In the genomic region with DNA sequence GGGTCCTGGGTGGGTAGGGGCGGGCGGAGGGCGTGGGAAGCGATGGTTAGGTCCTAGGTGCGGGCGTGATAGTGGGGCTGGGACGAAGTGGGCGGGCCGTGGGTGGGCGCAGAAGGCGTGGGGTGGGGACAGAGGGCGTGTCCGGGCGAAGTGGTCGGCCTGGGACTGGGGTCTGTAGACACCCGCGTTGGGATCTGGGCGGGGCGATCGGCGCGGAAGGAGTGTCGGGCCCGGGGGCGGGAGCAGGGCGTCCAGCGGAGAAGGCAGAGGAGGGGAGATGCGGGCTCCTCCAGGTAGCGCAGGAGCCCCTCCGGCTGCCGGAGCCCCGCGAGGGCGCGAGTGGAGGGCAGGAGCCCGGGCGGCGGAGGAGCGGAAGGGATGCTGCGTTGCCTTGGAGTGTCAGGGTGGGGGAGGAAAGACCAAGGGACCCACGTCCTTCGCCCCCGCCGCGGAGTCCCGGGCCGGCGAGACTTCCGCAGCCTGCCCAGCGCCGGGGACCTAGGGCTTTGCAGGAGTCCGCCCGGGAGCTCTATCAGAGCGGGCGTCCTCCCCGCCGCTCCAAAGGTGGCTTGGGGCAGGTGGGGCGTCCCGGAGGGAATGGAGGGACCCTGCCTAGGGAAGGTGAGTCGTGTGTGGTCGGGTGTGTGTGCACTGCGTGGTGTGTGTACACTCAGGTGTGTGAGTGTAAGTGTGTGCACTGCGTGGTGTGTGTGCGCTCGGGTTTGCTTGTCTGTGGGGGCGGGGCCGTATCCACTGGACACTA, we compare ENCODE assay signal across 9 cellular contexts. TPM values are rescaled to one million over a fixed set of nuclear protein-coding genes. Genes with fewer than 3 reads are reported as not detected.
DNase-seq lines count a peak whose midpoint lies in the region; ATAC-seq, FAIRE-seq and TF ChIP-seq lines count a peak whose summit lies in the region.
"Had no signal": no experiment of that assay in that cellular context is flagged by ENCODE, and none has a peak within 500 bp of the region (broad histone marks: within the 10 kb centered on the region; RNA-seq: fewer than 3 reads in every experiment).

No MANE protein-coding gene starts in this region.

- POLR2A ChIA-PET in K562 (lab: Yijun Ruan, JAX) = interaction anchor here (0.5 to 1.2 kb wide), 5 partner anchors 39 to 617 kb away, joined by 3 to 4 read pairs (median 3); no protein-coding TSS in a partner anchor

- H3K4me2 ChIP-seq in OCI-LY3 (ENCODE audit: low read length) = peak overlapping the region; percentile 91
- H3K4me2 ChIP-seq in K562 (ENCODE audit: insufficient read depth, low read length) = peak overlapping the region; percentile 76

- ATAC-seq in GM19467 (IDR thresholded peaks at IDR 0.05; ENCODE audit: unreplicated experiment) (peak; percentile 49), HG03460 (IDR thresholded peaks at IDR 0.05; ENCODE audit: unreplicated experiment) (peak; percentile 44), K562 (peak; percentile 85), left colon (peak; percentile 67)

- TF ChIP-seq CTCF in OCI-LY3 (IDR thresholded peaks at IDR 0.05; ENCODE audit: low read depth, low read length) = no peak
- no peak for TF ChIP-seq CTCF in K562 (IDR thresholded peaks at IDR 0.05 in 2 of 3, conservative IDR thresholded peaks at IDR 0.05 in 1 of 3; ENCODE audit: insufficient read depth in 2 of 3, low read depth in 1 of 3, low read length in 3 of 3)

- WGBS in K562 (ENCODE audit: insufficient coverage, low coverage, missing lambda C conversion rate) = 4% methylated on average over 28 of the region's 67 CpGs

- no peak for TF ChIP-seq POLR2A in K562 (conservative IDR thresholded peaks at IDR 0.05)

- H3K27ac ChIP-seq in OCI-LY3 (ENCODE audit: low read length) (no peak overlapping the region), K562 (ENCODE audit: extremely low read depth, low read depth, low read length) (no peak overlapping the region)

- TF ChIP-seq EP300 in K562 (IDR thresholded peaks at IDR 0.05; ENCODE audit: low read length) = no peak

- intact Hi-C loops in K562 (cut with micrococcal nuclease) = no loop called here
- intact Hi-C loops in left colon (cut with DNase I, micrococcal nuclease) = no loop called here

- CTCF ChIA-PET in K562 (lab: Yijun Ruan, JAX; ENCODE audit: low intra/inter-chr PET ratio) = no interaction called here

- no peaks in the 10 kb centered on the region for H3K9me1 ChIP-seq in K562 (ENCODE audit: control insufficient read depth, insufficient read depth, low read length)

- peaks cover 8% of the 10 kb centered on the region for H3K36me3 ChIP-seq in OCI-LY3 (replicated peaks; ENCODE audit: low read depth, low read length)
- no peaks in the 10 kb centered on the region for H3K36me3 ChIP-seq in K562 (ENCODE audit: control insufficient read depth, insufficient read depth, low read length)

- H3K9me3 ChIP-seq in OCI-LY3 (ENCODE audit: insufficient read depth, low read length) (peaks cover 5% of the 10 kb centered on the region), K562 (replicated peaks; ENCODE audit: control insufficient read depth, insufficient read depth, low read depth, low read length) (no peaks in the 10 kb centered on the region)

- H3K79me2 ChIP-seq in OCI-LY3 (ENCODE audit: low read length) = no peaks in the 10 kb centered on the region
- H3K79me2 ChIP-seq in K562 (ENCODE audit: control insufficient read depth, insufficient read depth, low read length) = no peaks in the 10 kb centered on the region

- FAIRE-seq in K562 (lab: Jason Lieb, UNC) = peak; percentile 32

- H2AFZ ChIP-seq in OCI-LY3 (ENCODE audit: low read depth, low read length) = peak overlapping the region; percentile 37; the same call in 1 of the 2 replicates
- H2AFZ ChIP-seq in K562 (ENCODE audit: low read depth, low read length) = peak overlapping the region; percentile 77

- BruUV-seq in K562 (replicated peaks; lab: Mats Ljungman, UMichigan) = no TSS peak

- in situ Hi-C loops in K562 (cut with MboI) = no loop called here

- no peaks in the 10 kb centered on the region for H4K20me1 ChIP-seq in OCI-LY3 (ENCODE audit: insufficient read depth, low read length)
- peaks cover 4% of the 10 kb centered on the region; the same call in 1 of the 2 replicates for H4K20me1 ChIP-seq in K562 (replicated peaks; ENCODE audit: control insufficient read depth, insufficient read depth, low read length)

- H3K4me1 ChIP-seq in OCI-LY3 (ENCODE audit: low read length) (peaks cover 30% of the 10 kb centered on the region), K562 (replicated peaks in 1 of 2; ENCODE audit: control insufficient read depth in 2 of 2, insufficient read depth in 2 of 2, low read length in 2 of 2) (peaks cover 5 to 44% of the 10 kb centered on the region in 2 experiments; a peak in 3 of 5 replicates)

- H3K9ac ChIP-seq in OCI-LY3 (ENCODE audit: low read length) (peak overlapping the region; percentile 51), K562 (ENCODE audit: insufficient read depth in 1 of 2, low read depth in 2 of 2, low read length in 2 of 2) (peak overlapping the region in 1 of 2 experiments; percentile 80; a peak in 2 of 4 replicates)

- H3K27me3 ChIP-seq in OCI-LY3 (ENCODE audit: low read depth, low read length) (0 out of 2 replicates have a peak, but pooled peaks cover 4% of the 10 kb centered on the region), K562 (ENCODE audit: control insufficient read depth in 2 of 2, insufficient read depth in 2 of 2, low read length in 2 of 2) (peaks cover 2 to 13% of the 10 kb centered on the region in 2 experiments; a peak in 3 of 5 replicates)

- no peak for TF ChIP-seq RAD21 in K562 (CRISPR knock-in tag; conservative IDR thresholded peaks at IDR 0.05 in 1 of 2, IDR thresholded peaks at IDR 0.05 in 1 of 2)

- H3K4me3 ChIP-seq in OCI-LY3 (ENCODE audit: low read length) (peak overlapping the region; percentile 82), K562 (peak overlapping the region; percentile 43)

- DNase-seq in DMS79 treated with DMSO at 0.1 percent for 48 hours (lab: John Stamatoyannopoulos, UW) = peak; percentile 75
- peak in 1 of 4 experiments; percentile 77 for DNase-seq in K562 (ENCODE audit: extremely low read depth in 1 of 4, low spot score in 3 of 4)
- DNase-seq in left colon = peak in 1 of 2 donors; percentile 41
- peak; percentile 56 to 61 for DNase-seq in stimulated activated CD8-positive, alpha-beta memory T cell treated with anti-CD3 and anti-CD28 coated beads, Interleukin-15, amount 100 ng/mL, for 48 hours (ENCODE audit: low read depth in 2 of 2)
- DNase-seq in HPDE6-E6E7 (ENCODE audit: extremely low spot score) = no peak

RNA-seq across cellular contexts. Expression of gene PRSS38, which starts 27.0 kb away (rescaled TPM):
- 0.23 TPM in 1 of 2 replicates, not detected in the other for total RNA-seq in K562 (2011; cell fraction: chromatin; rRNA removed; ENCODE audit: low replicate concordance)
- total RNA-seq in K562 (2011; cell fraction: nucleolus; rRNA removed) = 0.33 TPM in 1 of 2 replicates, not detected in the other
- 0.44 TPM in 1 of 2 replicates, not detected in the other for total RNA-seq in K562 (2011; cell fraction: nucleoplasm; rRNA removed)
- not detected in 2 replicates for total RNA-seq in K562 (2014; rRNA removed)
- total RNA-seq in K562 (2014; rRNA removed; fragmentation: Illumina TruSeq; extraction: Trizol) = not detected in 2 replicates
- total RNA-seq in K562 (2015; rRNA removed; fragmentation: Illumina TruSeq; extraction: Trizol) = 0.14 TPM in 1 of 2 replicates, not detected in the other
- total RNA-seq in K562 (2021) = not detected in 2 replicates
- 0.15 TPM in 1 of 2 replicates, not detected in the other for polyA plus RNA-seq in K562 (2011; rRNA removed)
- polyA plus RNA-seq in K562 (2011; cell fraction: cytosol; rRNA removed) = 0.10 and 0.25 TPM in 2 replicates
- polyA plus RNA-seq in K562 (2011; cell fraction: nucleus; rRNA removed) = 0.13 and 0.17 TPM in 2 replicates
- 0.05 and 0.72 TPM in 2 replicates for polyA plus RNA-seq in K562 (2012)
- 0.09 TPM in 1 of 2 replicates, not detected in the other for polyA plus RNA-seq in K562 (2014; fragmentation: Illumina TruSeq; extraction: Trizol)
- not detected for polyA plus RNA-seq in K562 (2014; fragmentation: Nextera tagmentation; extraction: Ambion mirVana)
- not detected in 2 replicates for polyA plus RNA-seq in K562 (2014; rRNA removed)
- 0.21 TPM in 1 of 2 replicates, not detected in the other for polyA minus RNA-seq in K562 (2011; rRNA and poly(A)+ RNA removed)
- polyA minus RNA-seq in K562 (2011; cell fraction: cytosol; rRNA and poly(A)+ RNA removed) = not detected in 2 replicates
- not detected in 2 replicates for polyA minus RNA-seq in K562 (2011; cell fraction: nucleus; rRNA and poly(A)+ RNA removed)
- total RNA-seq in left colon = not detected
- polyA plus RNA-seq: adipose tissue had no signal

RNA-seq across cellular contexts. Expression of gene SNAP47, which starts 53.2 kb away (rescaled TPM):
- 76.1 and 128 TPM in 2 replicates for total RNA-seq in K562 (2011; cell fraction: chromatin; rRNA removed; ENCODE audit: low replicate concordance)
- 57.5 and 65.0 TPM in 2 replicates for total RNA-seq in K562 (2011; cell fraction: nucleolus; rRNA removed)
- 47.6 and 53.5 TPM in 2 replicates for total RNA-seq in K562 (2011; cell fraction: nucleoplasm; rRNA removed)
- total RNA-seq in K562 (2014; rRNA removed) (40.9 and 49.6 TPM in 2 replicates), K562 (2014; rRNA removed; fragmentation: Illumina TruSeq; extraction: Trizol) (30.7 and 32.7 TPM in 2 replicates), K562 (2015; rRNA removed; fragmentation: Illumina TruSeq; extraction: Trizol) (32.5 and 33.2 TPM in 2 replicates), K562 (2021) (37.3 and 41.3 TPM in 2 replicates), left colon (10 to 100 TPM; 18.6 to 20.5 TPM)
- polyA plus RNA-seq in K562 (2011; rRNA removed) (32.1 and 36.8 TPM in 2 replicates), K562 (2014; fragmentation: Illumina TruSeq; extraction: Trizol) (32.6 and 36.8 TPM in 2 replicates), K562 (2014; fragmentation: Nextera tagmentation; extraction: Ambion mirVana) (1 to 10 TPM; 2.5 to 4.4 TPM), K562 (2014; rRNA removed) (24.9 and 33.0 TPM in 2 replicates)
- 38.5 and 42.9 TPM in 2 replicates for polyA plus RNA-seq in K562 (2011; cell fraction: cytosol; rRNA removed)
- 32.8 and 52.6 TPM in 2 replicates for polyA plus RNA-seq in K562 (2011; cell fraction: nucleus; rRNA removed)
- 28.7 and 32.4 TPM in 2 replicates for polyA plus RNA-seq in K562 (2012)
- polyA minus RNA-seq in K562 (2011; rRNA and poly(A)+ RNA removed) = 33.3 and 35.8 TPM in 2 replicates
- polyA minus RNA-seq in K562 (2011; cell fraction: cytosol; rRNA and poly(A)+ RNA removed) = 21.2 TPM in 2 replicates
- polyA minus RNA-seq in K562 (2011; cell fraction: nucleus; rRNA and poly(A)+ RNA removed) = 38.6 and 53.3 TPM in 2 replicates

RNA-seq across cellular contexts. Expression of gene JMJD4, which starts 53.4 kb away (rescaled TPM):
- 49.8 and 198 TPM in 2 replicates for total RNA-seq in K562 (2011; cell fraction: chromatin; rRNA removed; ENCODE audit: low replicate concordance)
- 191 and 200 TPM in 2 replicates for total RNA-seq in K562 (2011; cell fraction: nucleolus; rRNA removed)
- 67.6 and 91.5 TPM in 2 replicates for total RNA-seq in K562 (2011; cell fraction: nucleoplasm; rRNA removed)
- total RNA-seq in K562 (2014; rRNA removed) (39.6 and 52.8 TPM in 2 replicates), K562 (2014; rRNA removed; fragmentation: Illumina TruSeq; extraction: Trizol) (19.5 and 20.3 TPM in 2 replicates), K562 (2015; rRNA removed; fragmentation: Illumina TruSeq; extraction: Trizol) (30.3 and 33.9 TPM in 2 replicates), K562 (2021) (41.7 and 42.6 TPM in 2 replicates), left colon (10 to 100 TPM; 11.1 to 11.9 TPM)
- polyA plus RNA-seq in K562 (2011; rRNA removed) (23.4 and 29.2 TPM in 2 replicates), K562 (2014; fragmentation: Illumina TruSeq; extraction: Trizol) (22.0 and 26.6 TPM in 2 replicates), K562 (2014; fragmentation: Nextera tagmentation; extraction: Ambion mirVana) (1 to 10 TPM; 1.4 to 3.0 TPM), K562 (2014; rRNA removed) (31.7 and 34.7 TPM in 2 replicates)
- polyA plus RNA-seq in K562 (2011; cell fraction: cytosol; rRNA removed) = 30.5 and 75.3 TPM in 2 replicates
- 80.7 and 138 TPM in 2 replicates for polyA plus RNA-seq in K562 (2011; cell fraction: nucleus; rRNA removed)
- polyA plus RNA-seq in K562 (2012) = 22.6 and 23.5 TPM in 2 replicates
- 26.8 and 39.5 TPM in 2 replicates for polyA minus RNA-seq in K562 (2011; rRNA and poly(A)+ RNA removed)
- 16.2 and 28.8 TPM in 2 replicates for polyA minus RNA-seq in K562 (2011; cell fraction: cytosol; rRNA and poly(A)+ RNA removed)
- polyA minus RNA-seq in K562 (2011; cell fraction: nucleus; rRNA and poly(A)+ RNA removed) = 148 and 159 TPM in 2 replicates
